In genomic region chr16:57788252-57788841, GRCh38 we compare ENCODE assay signal across 21 cellular contexts. TPM values are rescaled to one million over a fixed set of nuclear protein-coding genes. Genes with fewer than 3 reads are reported as not detected.
DNase-seq lines count a peak whose midpoint lies in the region; ATAC-seq and TF ChIP-seq lines count a peak whose summit lies in the region.
"Had no signal": no experiment of that assay in that cellular context is flagged by ENCODE, and none has a peak within 500 bp of the region (broad histone marks: within the 10 kb centered on the region; RNA-seq: fewer than 3 reads in every experiment).

No MANE protein-coding gene starts in this region.

- intact Hi-C loops in right cardiac atrium (cut with DNase I): no loop called here

- peak; percentile 4 to 34 for ATAC-seq in right cardiac atrium
- ATAC-seq: activated CD4-positive, alpha-beta T cell treated with anti-CD3 and anti-CD28 coated beads for 36 hours; HCT116 had no signal

- H3K4me1 ChIP-seq in HEK293 (ENCODE audit: control insufficient read depth, insufficient read depth, low read length): no peaks in the 10 kb centered on the region
- H3K4me1 ChIP-seq in right cardiac atrium (ENCODE audit: control insufficient read depth, insufficient read depth, low read length): peaks cover 15% of the 10 kb centered on the region

- no peaks in the 10 kb centered on the region for H3K9me3 ChIP-seq in HEK293 (ENCODE audit: control insufficient read depth, insufficient read depth, low read depth, low read length)
- no peaks in the 10 kb centered on the region for H3K9me3 ChIP-seq in right cardiac atrium (ENCODE audit: control insufficient read depth, low read length)
- H3K9me3 ChIP-seq: thoracic aorta had no signal

- WGBS in right cardiac atrium: 49% methylated on average over 17 of the region's 17 CpGs

- peaks cover 0 to 3% of the 10 kb centered on the region in 2 experiments; a peak in 2 of 3 replicates for H3K36me3 ChIP-seq in HEK293 (ENCODE audit: control insufficient read depth in 2 of 2, insufficient read depth in 1 of 2, low read length in 2 of 2)

- no peak overlapping the region for H3K27ac ChIP-seq in HEK293 (ENCODE audit: extremely low read depth, low read depth, low read length)
- peak overlapping the region; percentile 69 for H3K27ac ChIP-seq in angular gyrus (ENCODE audit: low read depth, low read length)
- no peak overlapping the region for H3K27ac ChIP-seq in right cardiac atrium (ENCODE audit: low read length)
- peak overlapping the region; percentile 68 for H3K27ac ChIP-seq in substantia nigra (ENCODE audit: low read depth, low read length, poor library complexity, severe bottlenecking)
- H3K27ac ChIP-seq: thoracic aorta had no signal

- CTCF ChIA-PET in HEK293 (lab: Yijun Ruan, JAX): no interaction called here

- POLR2A ChIA-PET in HEK293 (lab: Yijun Ruan, JAX): no interaction called here

- H3K27me3 ChIP-seq in right cardiac atrium (ENCODE audit: control insufficient read depth, insufficient read depth): no peaks in the 10 kb centered on the region

- DNase-seq in right cardiac atrium (peak in 1 of 3 donors; percentile 55), substantia nigra (lab: John Stamatoyannopoulos, UW) (peak in 1 of 49 donors; percentile 34), NCI-H524 treated with DMSO at 0.1 percent for 48 hours (lab: John Stamatoyannopoulos, UW) (no peak)
- no peak for DNase-seq in activated CD4-positive, alpha-beta T cell treated with anti-CD3 and anti-CD28 coated beads, Interleukin-2, amount 50 U/mL, for 1 hour
- no peak for DNase-seq in stimulated activated CD4-positive, alpha-beta T cell treated with anti-CD3 and anti-CD28 coated beads, Interleukin-15, amount 100 ng/mL, for 24 hours
- DNase-seq: activated CD4-positive, alpha-beta T cell treated with anti-CD3 and anti-CD28 coated beads for 36 hours; activated CD8-positive, alpha-beta memory T cell treated with anti-CD3 and anti-CD28 coated beads for 24 hours; activated gamma-delta T cell; activated T-cell treated with anti-CD3 and anti-CD28 coated beads, Interleukin-2, amount 50 U/mL, for 1 hour; EL; foreskin melanocyte; islet precursor cell; NCI-H510A; nephron progenitor cell; T-helper 2 cell had no signal

- no peak overlapping the region for H3K4me3 ChIP-seq in HEK293 (ENCODE audit: low read depth, low read length)
- no peak overlapping the region for H3K4me3 ChIP-seq in right cardiac atrium (ENCODE audit: low read length)
- H3K4me3 ChIP-seq: lung, thoracic aorta had no signal

- TF ChIP-seq CTCF in HEK293 (tag by site-specific recombination; IDR thresholded peaks at IDR 0.05): no peak

TF ChIP-seq in HEK293, 187 proteins besides CTCF, POLR2A, EP300 and RAD21:
- TF ChIP-seq ZIC2 (tag by site-specific recombination; IDR thresholded peaks at IDR 0.05) (0 out of 2 replicates have a peak, but pooled peaks have one; percentile 28), YY2 (tag by site-specific recombination; IDR thresholded peaks at IDR 0.05) (no peak), ZFHX2 (tag by site-specific recombination; conservative IDR thresholded peaks at IDR 0.05) (peak; percentile 82), ZNF146 (tag by site-specific recombination; IDR thresholded peaks at IDR 0.05) (no peak), WT1 (tag by site-specific recombination; IDR thresholded peaks at IDR 0.05) (no peak), ZNF174 (tag by site-specific recombination; IDR thresholded peaks at IDR 0.05) (no peak), YY1 (tag by site-specific recombination; IDR thresholded peaks at IDR 0.05) (no peak), GLIS2 (tag by site-specific recombination; IDR thresholded peaks at IDR 0.05) (0 out of 2 replicates have a peak, but pooled peaks have one; percentile 23), EGR2 (tag by site-specific recombination; IDR thresholded peaks at IDR 0.05; ENCODE audit: low read depth) (peak; percentile 88), ZBTB21 (tag by site-specific recombination; IDR thresholded peaks at IDR 0.05) (no peak), ZNF157 (tag by site-specific recombination; IDR thresholded peaks at IDR 0.05) (no peak), ZSCAN4 (tag by site-specific recombination; IDR thresholded peaks at IDR 0.05) (no peak)

RNA-seq across cellular contexts. Expression of gene KIFC3, which starts 13.9 kb away (rescaled TPM):
- total RNA-seq in right cardiac atrium: 10 to 100 TPM; 45.8 to 67.5 (median 50.0) TPM
- 39.9 TPM for polyA plus RNA-seq in right cardiac atrium
- polyA plus RNA-seq: IgD-negative memory B cell had no signal

RNA-seq across cellular contexts. Expression of gene KATNB1, which starts 52.8 kb away (rescaled TPM):
- 10 to 100 TPM in 3 of 4 donors, 1 to 10 TPM in 1; 8.4 to 16.3 (median 12.3) TPM for total RNA-seq in right cardiac atrium
- polyA plus RNA-seq in right cardiac atrium: 10.2 TPM

Comparison
In these comparisons a context has a peak if more than half of its experiments do, and no peak if none do; other contexts are left out.
1. H3K27ac ChIP-seq: peak in angular gyrus (single experiment) and substantia nigra (single experiment); none in HEK293 (single experiment) and right cardiac atrium (single experiment).